In genomic region chr19:55703790-55704215, GRCh38 we compare ENCODE assay signal across 8 cellular contexts.
DNase-seq lines count a peak whose midpoint lies in the region; ATAC-seq and TF ChIP-seq lines count a peak whose summit lies in the region.

No MANE protein-coding gene starts in this region.

- no peaks in the 10 kb centered on the region for H3K79me2 ChIP-seq in parathyroid adenoma

- peaks cover 2% of the 10 kb centered on the region for H3K4me1 ChIP-seq in parathyroid adenoma

- no peak overlapping the region for H3K4me3 ChIP-seq in HL-60 (replicated peaks; ENCODE audit: insufficient read depth, low read length)
- no peak overlapping the region for H3K4me3 ChIP-seq in fibroblast of pulmonary artery (replicated peaks; ENCODE audit: low read depth, low read length)
- H3K4me3 ChIP-seq in parathyroid adenoma (ENCODE audit: low read depth, low read length) = no peak overlapping the region

- H3K9ac ChIP-seq in parathyroid adenoma = no peak overlapping the region

- TF ChIP-seq CTCF in HL-60 (IDR thresholded peaks at IDR 0.05; ENCODE audit: insufficient read depth, low read length) (peak; percentile 35), fibroblast of pulmonary artery (IDR thresholded peaks at IDR 0.05; ENCODE audit: low read length, missing control alignments) (peak; percentile 57), parathyroid adenoma (IDR thresholded peaks at IDR 0.05) (peak; percentile 23)

- H2AFZ ChIP-seq in parathyroid adenoma = no peak overlapping the region

- no peak overlapping the region for H3K4me2 ChIP-seq in parathyroid adenoma (ENCODE audit: low read length)

- no peaks in the 10 kb centered on the region for H3K9me3 ChIP-seq in parathyroid adenoma (ENCODE audit: control insufficient read depth, low read length)

- no peaks in the 10 kb centered on the region for H3K27me3 ChIP-seq in HL-60 (ENCODE audit: insufficient read depth, poor library complexity, severe bottlenecking)
- H3K27me3 ChIP-seq in parathyroid adenoma (ENCODE audit: control insufficient read depth, insufficient read depth, low read length) = no peaks in the 10 kb centered on the region

- no peaks in the 10 kb centered on the region for H3K36me3 ChIP-seq in parathyroid adenoma (ENCODE audit: control insufficient read depth, insufficient read depth, low read length)

- H3K27ac ChIP-seq in HL-60 (replicated peaks) = no peak overlapping the region
- H3K27ac ChIP-seq in parathyroid adenoma = no peak overlapping the region

- peak in 1 of 2 experiments; percentile 28 for DNase-seq in HL-60 (ENCODE audit: low read depth in 1 of 2, low spot score in 1 of 2)
- peak; percentile 41 for DNase-seq in activated CD8-positive, alpha-beta memory T cell treated with anti-CD3 and anti-CD28 coated beads, Interleukin-2, amount 50 U/mL, for 4 hours
- DNase-seq in fibroblast of pulmonary artery (ENCODE audit: low read depth) = peak; percentile 27
- no peak for DNase-seq in DMS 273 treated with DMSO at 0.1 percent for 48 hours (lab: John Stamatoyannopoulos, UW)
- DNase-seq in SIG-M5 treated with dmso at 0.1 percent for 504 hours (lab: John Stamatoyannopoulos, UW; ENCODE audit: unreplicated experiment) = no peak
- DNase-seq in GOT3 (lab: John Stamatoyannopoulos, UW) = no peak

- ATAC-seq in GM18867 (IDR thresholded peaks at IDR 0.05; ENCODE audit: unreplicated experiment) = no peak

Comparison
In these comparisons a context has a peak if more than half of its experiments do, and no peak if none do; other contexts are left out.
1. DNase-seq: peak in activated CD8-positive, alpha-beta memory T cell treated with anti-CD3 and anti-CD28 coated beads, Interleukin-2, amount 50 U/mL, for 4 hours (single experiment) and fibroblast of pulmonary artery (single experiment); none in DMS 273 treated with DMSO at 0.1 percent for 48 hours (single experiment), SIG-M5 treated with dmso at 0.1 percent for 504 hours (single experiment) and GOT3 (single experiment).
2. Peak in every context shown above with its lines, with median percentiles within 50 percentile points of each other: CTCF ChIP-seq.